In the genomic region with DNA sequence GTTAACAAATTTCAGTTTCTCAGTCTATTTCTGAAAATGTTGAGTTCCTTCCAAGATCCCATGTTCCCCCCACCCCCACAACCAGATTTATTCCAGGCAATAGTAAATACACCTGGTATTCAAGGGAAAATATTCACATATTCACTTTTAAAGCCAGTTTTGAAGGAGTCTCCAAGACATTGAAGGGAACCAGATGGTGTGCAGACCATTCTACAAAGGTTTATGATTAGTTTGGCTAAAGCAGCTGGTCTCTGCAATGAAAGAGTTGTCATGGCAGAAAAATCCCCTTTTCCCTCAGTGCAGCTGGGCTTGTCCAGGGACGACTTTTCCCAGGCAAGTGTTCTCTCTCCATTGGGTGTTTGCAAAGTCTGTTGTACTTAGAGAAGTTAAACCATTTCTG, we compare ENCODE assay signal across 20 cellular contexts.
DNase-seq lines count a peak whose midpoint lies in the region; ATAC-seq, FAIRE-seq and TF ChIP-seq lines count a peak whose summit lies in the region.
"Had no signal": no experiment of that assay in that cellular context is flagged by ENCODE, and none has a peak within 500 bp of the region (broad histone marks: within the 10 kb centered on the region; RNA-seq: fewer than 3 reads in every experiment).

No MANE protein-coding gene starts in this region.

- H3K9me3 Mint-ChIP-seq in activated CD8-positive, alpha-beta T cell treated with anti-CD3 and anti-CD28 coated beads for 36 hours: peaks cover 5% of the 10 kb centered on the region
- H3K9me3 Mint-ChIP-seq: CD8-positive, alpha-beta T cell had no signal

- no peak for TF ChIP-seq RAD21 in A549 (conservative IDR thresholded peaks at IDR 0.05 in 1 of 2, IDR thresholded peaks at IDR 0.05 in 1 of 2)

- no peak for TF ChIP-seq POLR2A in A549 (IDR thresholded peaks at IDR 0.05; ENCODE audit: low read length)

- no peak overlapping the region for H3K27ac ChIP-seq in A549
- H3K27ac ChIP-seq in KMS-11: no peak overlapping the region
- H3K27ac ChIP-seq in fibroblast of lung (ENCODE audit: insufficient read depth, low read length): no peak overlapping the region
- H3K27ac ChIP-seq in coronary artery: no peak overlapping the region
- H3K27ac ChIP-seq: BLaER1 treated with 17β-estradiol and CSF1 and Interleukin-3, amounts not matched to agents 10 nM and 100 nM; PC-9; RWPE1; SJCRH30 had no signal

- CTCF ChIA-PET in A549 (lab: Yijun Ruan, JAX): no interaction called here
- CTCF ChIA-PET in activated CD8-positive, alpha-beta T cell treated with anti-CD3 and anti-CD28 coated beads for 36 hours (lab: Charles Lee): no interaction called here

- no peak overlapping the region for H3K27ac Mint-ChIP-seq in activated CD8-positive, alpha-beta T cell treated with anti-CD3 and anti-CD28 coated beads for 36 hours
- H3K27ac Mint-ChIP-seq: CD8-positive, alpha-beta T cell had no signal

- no peak overlapping the region for H3K9ac ChIP-seq in KMS-11
- no peak overlapping the region for H3K9ac ChIP-seq in fibroblast of lung (ENCODE audit: insufficient read depth, low read length)
- H3K9ac ChIP-seq: BLaER1 treated with 17β-estradiol and CSF1 and Interleukin-3, amounts not matched to agents 10 nM and 100 nM had no signal

- no peak for TF ChIP-seq EP300 in A549 (IDR thresholded peaks at IDR 0.05)

- DNase-seq in A549 (ENCODE audit: low read depth in 1 of 2, low spot score in 1 of 2) (no peak), fibroblast of lung (ENCODE audit: low read depth in 2 of 2) (peak; percentile 54 to 84), iris pigment epithelial cell (ENCODE audit: low read depth) (peak; percentile 26), coronary artery (ENCODE audit: low spot score) (no peak)
- DNase-seq in central memory CD4-positive, alpha-beta T cell: no peak
- no peak for DNase-seq in activated CD8-positive, alpha-beta T cell treated with anti-CD3 and anti-CD28 coated beads for 36 hours
- DNase-seq: CD8-positive, alpha-beta T cell; GOT3; NCI-H1105; NCI-H2081 treated with DMSO at 0.1 percent for 48 hours; NCI-H510A treated with DMSO at 0.1 percent for 48 hours; PC-9; SJCRH30 had no signal

- no peak for ATAC-seq in A549
- no peak for ATAC-seq in GM21786 (IDR thresholded peaks at IDR 0.05; ENCODE audit: unreplicated experiment)
- no peak for ATAC-seq in activated CD8-positive, alpha-beta T cell treated with anti-CD3 and anti-CD28 coated beads for 36 hours
- ATAC-seq: CD8-positive, alpha-beta T cell had no signal

- H2AFZ ChIP-seq in KMS-11 (ENCODE audit: low read depth) (no peak overlapping the region), fibroblast of lung (ENCODE audit: low read length) (no peak overlapping the region)
- H2AFZ ChIP-seq: PC-9 had no signal

- no peaks in the 10 kb centered on the region for H3K4me1 ChIP-seq in A549
- H3K4me1 ChIP-seq in KMS-11 (ENCODE audit: low read depth, poor library complexity, severe bottlenecking): peaks cover 11% of the 10 kb centered on the region
- no peaks in the 10 kb centered on the region for H3K4me1 ChIP-seq in fibroblast of lung (ENCODE audit: control insufficient read depth, extremely low read depth, insufficient read depth, low read length)
- H3K4me1 ChIP-seq: SJCRH30 had no signal

- POLR2A ChIA-PET in A549 (lab: Yijun Ruan, JAX): no interaction called here
- POLR2A ChIA-PET in activated CD8-positive, alpha-beta T cell treated with anti-CD3 and anti-CD28 coated beads for 36 hours (lab: Charles Lee): no interaction called here

- no peaks in the 10 kb centered on the region for H4K20me1 ChIP-seq in KMS-11 (ENCODE audit: insufficient read depth)
- H4K20me1 ChIP-seq in fibroblast of lung (ENCODE audit: control insufficient read depth, extremely low read depth, insufficient read depth, low read length): no peaks in the 10 kb centered on the region
- H4K20me1 ChIP-seq: BLaER1 treated with 17β-estradiol and CSF1 and Interleukin-3, amounts not matched to agents 10 nM and 100 nM had no signal

- H3K4me1 Mint-ChIP-seq in activated CD8-positive, alpha-beta T cell treated with anti-CD3 and anti-CD28 coated beads for 36 hours (ENCODE audit: low read depth): no peaks in the 10 kb centered on the region

- FAIRE-seq in A549 (lab: Jason Lieb, UNC): peak; percentile 59
- FAIRE-seq: A204.1, GM12891, GM19239 had no signal

- WGBS in A549 (ENCODE audit: missing lambda C conversion rate): 0% methylated on average over 1 of the region's 1 CpG

- H3K27me3 Mint-ChIP-seq in activated CD8-positive, alpha-beta T cell treated with anti-CD3 and anti-CD28 coated beads for 36 hours: no peaks in the 10 kb centered on the region

- no peaks in the 10 kb centered on the region for H3K27me3 ChIP-seq in KMS-11 (ENCODE audit: insufficient read depth, low read depth)
- no peaks in the 10 kb centered on the region for H3K27me3 ChIP-seq in fibroblast of lung (ENCODE audit: control insufficient read depth, insufficient read depth, low read length)
- H3K27me3 ChIP-seq: BLaER1 treated with 17β-estradiol and CSF1 and Interleukin-3, amounts not matched to agents 10 nM and 100 nM; SJCRH30 had no signal

- no peak overlapping the region for H3K4me3 Mint-ChIP-seq in activated CD8-positive, alpha-beta T cell treated with anti-CD3 and anti-CD28 coated beads for 36 hours
- H3K4me3 Mint-ChIP-seq: CD8-positive, alpha-beta T cell had no signal

- no peaks in the 10 kb centered on the region for H3K36me3 ChIP-seq in KMS-11 (ENCODE audit: insufficient read depth)
- no peaks in the 10 kb centered on the region for H3K36me3 ChIP-seq in fibroblast of lung (ENCODE audit: control insufficient read depth, insufficient read depth, low read length)
- H3K36me3 ChIP-seq: BLaER1 treated with 17β-estradiol and CSF1 and Interleukin-3, amounts not matched to agents 10 nM and 100 nM; SJCRH30 had no signal

- H3K4me2 ChIP-seq in A549 (no peak overlapping the region), KMS-11 (peak overlapping the region; percentile 25; the same call in 1 of the 2 replicates), fibroblast of lung (ENCODE audit: extremely low read depth, insufficient read depth, low read length) (no peak overlapping the region)
- H3K4me2 ChIP-seq: PC-9 had no signal

- H3K36me3 Mint-ChIP-seq in activated CD8-positive, alpha-beta T cell treated with anti-CD3 and anti-CD28 coated beads for 36 hours (ENCODE audit: low read depth): no peaks in the 10 kb centered on the region
- H3K36me3 Mint-ChIP-seq: CD8-positive, alpha-beta T cell had no signal

- H3K9me3 ChIP-seq in A549 (no peaks in the 10 kb centered on the region), fibroblast of lung (ENCODE audit: control insufficient read depth, insufficient read depth, low read depth, low read length) (no peaks in the 10 kb centered on the region)
- H3K9me3 ChIP-seq: BLaER1 treated with 17β-estradiol and CSF1 and Interleukin-3, amounts not matched to agents 10 nM and 100 nM; SJCRH30 had no signal

- intact Hi-C loops in activated CD8-positive, alpha-beta T cell treated with anti-CD3 and anti-CD28 coated beads for 36 hours (cut with micrococcal nuclease): no loop called here

- no peaks in the 10 kb centered on the region for H3K79me2 ChIP-seq in KMS-11 (ENCODE audit: insufficient read depth, low read depth)
- no peaks in the 10 kb centered on the region for H3K79me2 ChIP-seq in fibroblast of lung (ENCODE audit: control insufficient read depth, insufficient read depth, low read length)

- no peak for TF ChIP-seq CTCF in A549 (IDR thresholded peaks at IDR 0.05)
- no peak for TF ChIP-seq CTCF in KMS-11 (conservative IDR thresholded peaks at IDR 0.05; ENCODE audit: low read depth, low read length)
- no peak for TF ChIP-seq CTCF in fibroblast of lung (conservative IDR thresholded peaks at IDR 0.05 in 1 of 2, IDR thresholded peaks at IDR 0.05 in 1 of 2; ENCODE audit: low read depth in 1 of 2, low read length in 2 of 2)
- no peak for TF ChIP-seq CTCF in activated CD8-positive, alpha-beta T cell treated with anti-CD3 and anti-CD28 coated beads for 36 hours (IDR thresholded peaks at IDR 0.05)
- TF ChIP-seq CTCF in coronary artery (IDR thresholded peaks at IDR 0.05): no peak

- H3K4me3 ChIP-seq in A549 (no peak overlapping the region), KMS-11 (IDR thresholded peaks at IDR 0.05; ENCODE audit: insufficient read depth, low read depth, low read length) (no peak overlapping the region), fibroblast of lung (replicated peaks in 1 of 4; ENCODE audit: control extremely low read depth in 1 of 4, insufficient read depth in 1 of 4, low read depth in 3 of 4, low read length in 4 of 4) (no peak overlapping the region), coronary artery (no peak overlapping the region)
- H3K4me3 ChIP-seq: BLaER1 treated with 17β-estradiol and CSF1 and Interleukin-3, amounts not matched to agents 10 nM and 100 nM; PC-9; SJCRH30 had no signal

TF ChIP-seq in A549, 52 proteins besides CTCF, POLR2A, EP300 and RAD21 (continues in another document):
- TF ChIP-seq, protein P1, sequence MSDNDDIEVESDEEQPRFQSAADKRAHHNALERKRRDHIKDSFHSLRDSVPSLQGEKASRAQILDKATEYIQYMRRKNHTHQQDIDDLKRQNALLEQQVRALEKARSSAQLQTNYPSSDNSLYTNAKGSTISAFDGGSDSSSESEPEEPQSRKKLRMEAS (IDR thresholded peaks at IDR 0.05): no peak
- TF ChIP-seq JUN (IDR thresholded peaks at IDR 0.05): no peak
- no peak for TF ChIP-seq HDAC2 (IDR thresholded peaks at IDR 0.05)
- TF ChIP-seq, protein P2, sequence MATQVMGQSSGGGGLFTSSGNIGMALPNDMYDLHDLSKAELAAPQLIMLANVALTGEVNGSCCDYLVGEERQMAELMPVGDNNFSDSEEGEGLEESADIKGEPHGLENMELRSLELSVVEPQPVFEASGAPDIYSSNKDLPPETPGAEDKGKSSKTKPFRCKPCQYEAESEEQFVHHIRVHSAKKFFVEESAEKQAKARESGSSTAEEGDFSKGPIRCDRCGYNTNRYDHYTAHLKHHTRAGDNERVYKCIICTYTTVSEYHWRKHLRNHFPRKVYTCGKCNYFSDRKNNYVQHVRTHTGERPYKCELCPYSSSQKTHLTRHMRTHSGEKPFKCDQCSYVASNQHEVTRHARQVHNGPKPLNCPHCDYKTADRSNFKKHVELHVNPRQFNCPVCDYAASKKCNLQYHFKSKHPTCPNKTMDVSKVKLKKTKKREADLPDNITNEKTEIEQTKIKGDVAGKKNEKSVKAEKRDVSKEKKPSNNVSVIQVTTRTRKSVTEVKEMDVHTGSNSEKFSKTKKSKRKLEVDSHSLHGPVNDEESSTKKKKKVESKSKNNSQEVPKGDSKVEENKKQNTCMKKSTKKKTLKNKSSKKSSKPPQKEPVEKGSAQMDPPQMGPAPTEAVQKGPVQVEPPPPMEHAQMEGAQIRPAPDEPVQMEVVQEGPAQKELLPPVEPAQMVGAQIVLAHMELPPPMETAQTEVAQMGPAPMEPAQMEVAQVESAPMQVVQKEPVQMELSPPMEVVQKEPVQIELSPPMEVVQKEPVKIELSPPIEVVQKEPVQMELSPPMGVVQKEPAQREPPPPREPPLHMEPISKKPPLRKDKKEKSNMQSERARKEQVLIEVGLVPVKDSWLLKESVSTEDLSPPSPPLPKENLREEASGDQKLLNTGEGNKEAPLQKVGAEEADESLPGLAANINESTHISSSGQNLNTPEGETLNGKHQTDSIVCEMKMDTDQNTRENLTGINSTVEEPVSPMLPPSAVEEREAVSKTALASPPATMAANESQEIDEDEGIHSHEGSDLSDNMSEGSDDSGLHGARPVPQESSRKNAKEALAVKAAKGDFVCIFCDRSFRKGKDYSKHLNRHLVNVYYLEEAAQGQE (IDR thresholded peaks at IDR 0.05): no peak
- TF ChIP-seq ESRRA (IDR thresholded peaks at IDR 0.05; ENCODE audit: borderline replicate concordance, low read length): no peak

Comparison
In these comparisons a context has a peak if more than half of its experiments do, and no peak if none do; other contexts are left out.
1. DNase-seq: peak in fibroblast of lung (2 of 2) and iris pigment epithelial cell (single experiment); none in A549 (0 of 2), central memory CD4-positive, alpha-beta T cell (single experiment), activated CD8-positive, alpha-beta T cell treated with anti-CD3 and anti-CD28 coated beads for 36 hours (single experiment) and coronary artery (single experiment).